In genomic region chr16:87226926-87227650, GRCh38 we compare ENCODE assay signal across 14 cellular contexts.
DNase-seq lines count a peak whose midpoint lies in the region; ATAC-seq and TF ChIP-seq lines count a peak whose summit lies in the region.
"Had no signal": no experiment of that assay in that cellular context is flagged by ENCODE, and none has a peak within 500 bp of the region (broad histone marks: within the 10 kb centered on the region; RNA-seq: fewer than 3 reads in every experiment).

No MANE protein-coding gene starts in this region.

- CTCF ChIA-PET in BJ (lab: Yijun Ruan, JAX) (interaction anchor here (1.0 to 1.8 kb wide), 4 partner anchors 24 to 53 kb away, joined by 3 to 11 read pairs (median 4); no protein-coding TSS in a partner anchor), Calu3 (lab: Charles Lee) (interaction anchor here (0.6 kb wide), 1 partner anchor 1228 kb away, joined by 3 read pairs; no protein-coding TSS in a partner anchor)

- no peaks in the 10 kb centered on the region for H3K4me1 Mint-ChIP-seq in Calu3 (ENCODE audit: low read depth, unreplicated experiment)

- no TSS peak for BruUV-seq in Calu3 (replicated peaks; lab: Mats Ljungman, UMichigan)

- H3K36me3 ChIP-seq in BJ (ENCODE audit: control insufficient read depth, insufficient read depth, low read length) (no peaks in the 10 kb centered on the region), body of pancreas (replicated peaks in 1 of 2; ENCODE audit: insufficient read depth in 1 of 2, low read depth in 2 of 2) (no peaks in the 10 kb centered on the region), heart left ventricle (no peaks in the 10 kb centered on the region)
- H3K36me3 ChIP-seq: BE2C had no signal

- peaks cover 62% of the 10 kb centered on the region for H3K27me3 Mint-ChIP-seq in Calu3 (ENCODE audit: unreplicated experiment)

- TF ChIP-seq CTCF in BJ (IDR thresholded peaks at IDR 0.05; ENCODE audit: insufficient read depth, low read depth, low read length) (no peak), body of pancreas (IDR thresholded peaks at IDR 0.05) (no peak), heart left ventricle (IDR thresholded peaks at IDR 0.05) (no peak), Calu3 (IDR thresholded peaks at IDR 0.05; ENCODE audit: unreplicated experiment) (no peak)

- no peaks in the 10 kb centered on the region for H3K9me3 Mint-ChIP-seq in Calu3 (ENCODE audit: low read depth, unreplicated experiment)
- H3K9me3 Mint-ChIP-seq: activated naive CD4-positive, alpha-beta T cell treated with anti-CD3 and anti-CD28 coated beads, Interleukin-2, amount 50 U/mL, for 72 hours had no signal

- no peaks in the 10 kb centered on the region for H3K36me3 Mint-ChIP-seq in Calu3 (ENCODE audit: insufficient read depth, unreplicated experiment)
- H3K36me3 Mint-ChIP-seq: activated naive CD4-positive, alpha-beta T cell treated with anti-CD3 and anti-CD28 coated beads, Interleukin-2, amount 50 U/mL, for 72 hours had no signal

- DNase-seq in BJ (ENCODE audit: low read depth) (peak; percentile 86), body of pancreas (peak in 1 of 4 donors; percentile 16), heart left ventricle (peak in 2 of 5 donors; percentile 36 to 60), sciatic nerve (ENCODE audit: low spot score) (no peak), Calu3 (no peak), NCI-H345 (lab: John Stamatoyannopoulos, UW) (no peak)
- no peak for DNase-seq in activated CD4-positive, alpha-beta T cell treated with anti-CD3 and anti-CD28 coated beads for 48 hours
- DNase-seq in activated naive CD4-positive, alpha-beta T cell treated with anti-CD3 and anti-CD28 coated beads, Interleukin-2, amount 50 U/mL, for 16 hours: no peak
- DNase-seq: BE2C, NCI-H226, T-helper 9 cell had no signal

- WGBS in body of pancreas, 2 donors: 88 to 97% methylated on average over 8 to 10 of the region's 11 CpGs
- 66 to 77% (median 72%) methylated on average over 9 to 11 of the region's 11 CpGs for WGBS in heart left ventricle, 4 donors

- POLR2A ChIA-PET in BJ (lab: Charles Lee): no interaction called here

- peaks cover 0 to 2% (median 0%) of the 10 kb centered on the region in 3 donors for H3K9me3 ChIP-seq in body of pancreas
- H3K9me3 ChIP-seq in heart left ventricle: peaks cover 0 to 7% (median 2%) of the 10 kb centered on the region in 12 donors

- no peak overlapping the region for H3K4me3 ChIP-seq in BJ (ENCODE audit: low read depth, low read length)
- H3K4me3 ChIP-seq in body of pancreas: no peak overlapping the region
- no peak overlapping the region for H3K4me3 ChIP-seq in heart left ventricle
- H3K4me3 ChIP-seq: skin epidermis had no signal

- H3K27ac ChIP-seq in body of pancreas (peak overlapping the region in 1 of 4 donors; percentile 46), heart left ventricle (peak overlapping the region; percentile 15 to 81 (median 53))

- H3K4me1 ChIP-seq in body of pancreas (no peaks in the 10 kb centered on the region), heart left ventricle (peaks cover 0 to 11% (median 0%) of the 10 kb centered on the region in 12 donors)
- H3K4me1 ChIP-seq: BE2C had no signal

- ATAC-seq in body of pancreas (peak; percentile 27), heart left ventricle (peak in 2 of 4 donors; percentile 34 to 89), sciatic nerve (peak; percentile 72)
- ATAC-seq: activated naive CD4-positive, alpha-beta T cell treated with anti-CD3 and anti-CD28 coated beads, Interleukin-2, amount 50 U/mL, for 72 hours; Panc1 had no signal

- no peak overlapping the region for H3K27ac Mint-ChIP-seq in Calu3 (ENCODE audit: unreplicated experiment)
- H3K27ac Mint-ChIP-seq: activated naive CD4-positive, alpha-beta T cell treated with anti-CD3 and anti-CD28 coated beads, Interleukin-2, amount 50 U/mL, for 72 hours had no signal

- H3K4me3 Mint-ChIP-seq in Calu3 (ENCODE audit: low read depth, unreplicated experiment): no peak overlapping the region

- TF ChIP-seq POLR2A in body of pancreas (IDR thresholded peaks at IDR 0.05) (no peak), heart left ventricle (IDR thresholded peaks at IDR 0.05) (no peak)

- intact Hi-C loops in body of pancreas (cut with DNase I): no loop called here
- intact Hi-C loops in heart left ventricle (cut with DNase I): no loop called here
- intact Hi-C loops in sciatic nerve (cut with DNase I): no loop called here
- intact Hi-C loops in Calu3 (cut with micrococcal nuclease; ENCODE audit: unreplicated experiment): no loop called here

- H3K27me3 ChIP-seq in BJ (ENCODE audit: control insufficient read depth, insufficient read depth, low read length) (no peaks in the 10 kb centered on the region; the same call in 1 of the 2 replicates), body of pancreas (no peaks in the 10 kb centered on the region), heart left ventricle (no peaks in the 10 kb centered on the region)
